Comparison of ENCODE assay signal across 8 cellular contexts in the genomic region with DNA sequence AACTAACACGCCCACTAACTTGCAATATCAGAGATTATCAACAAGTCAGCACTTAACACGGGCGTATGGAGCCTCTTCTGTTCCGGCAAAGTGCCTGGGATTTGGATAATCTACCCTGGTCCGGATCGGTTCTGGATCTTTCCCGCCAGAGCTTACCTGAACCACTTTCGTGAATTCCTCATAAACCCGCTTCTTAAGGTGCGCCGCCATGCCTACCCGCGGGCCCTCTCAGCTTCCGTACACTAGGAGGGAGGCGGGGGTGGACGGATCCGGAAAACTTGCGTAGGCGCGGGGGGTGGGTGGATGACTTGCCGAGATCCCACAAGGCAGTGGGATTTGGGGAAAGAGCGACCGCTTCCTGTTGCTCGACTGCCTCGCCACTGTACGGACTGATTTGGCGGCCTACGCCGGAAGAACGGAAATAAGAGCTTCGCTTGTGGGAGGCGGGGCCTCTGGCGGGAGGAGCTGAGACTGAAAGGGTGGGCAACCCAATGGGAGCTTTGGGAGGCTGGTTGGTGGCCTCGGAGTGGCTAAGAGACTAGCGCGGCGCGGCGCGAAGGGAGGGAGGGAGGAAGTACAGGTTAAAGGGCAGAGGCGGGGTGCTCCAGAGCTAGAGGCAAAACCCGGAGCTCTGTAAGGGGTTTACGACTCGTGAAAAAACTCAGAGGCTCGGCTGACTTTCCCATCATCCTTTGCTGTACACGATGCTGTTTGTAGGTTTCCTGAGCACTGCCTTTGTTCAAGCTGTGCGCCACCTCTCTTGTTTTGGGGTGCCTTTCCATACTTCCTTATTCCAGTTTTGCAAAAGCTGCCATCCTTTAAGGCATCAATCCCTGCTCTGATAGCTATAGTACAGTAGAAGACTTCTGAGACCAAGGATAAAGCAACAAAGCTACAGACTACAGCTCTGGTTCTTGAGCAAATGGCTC. TPM values are rescaled to one million over a fixed set of nuclear protein-coding genes. Genes with fewer than 3 reads are reported as not detected.
DNase-seq lines count a peak whose midpoint lies in the region; ATAC-seq and TF ChIP-seq lines count a peak whose summit lies in the region.

A gene with protein sequence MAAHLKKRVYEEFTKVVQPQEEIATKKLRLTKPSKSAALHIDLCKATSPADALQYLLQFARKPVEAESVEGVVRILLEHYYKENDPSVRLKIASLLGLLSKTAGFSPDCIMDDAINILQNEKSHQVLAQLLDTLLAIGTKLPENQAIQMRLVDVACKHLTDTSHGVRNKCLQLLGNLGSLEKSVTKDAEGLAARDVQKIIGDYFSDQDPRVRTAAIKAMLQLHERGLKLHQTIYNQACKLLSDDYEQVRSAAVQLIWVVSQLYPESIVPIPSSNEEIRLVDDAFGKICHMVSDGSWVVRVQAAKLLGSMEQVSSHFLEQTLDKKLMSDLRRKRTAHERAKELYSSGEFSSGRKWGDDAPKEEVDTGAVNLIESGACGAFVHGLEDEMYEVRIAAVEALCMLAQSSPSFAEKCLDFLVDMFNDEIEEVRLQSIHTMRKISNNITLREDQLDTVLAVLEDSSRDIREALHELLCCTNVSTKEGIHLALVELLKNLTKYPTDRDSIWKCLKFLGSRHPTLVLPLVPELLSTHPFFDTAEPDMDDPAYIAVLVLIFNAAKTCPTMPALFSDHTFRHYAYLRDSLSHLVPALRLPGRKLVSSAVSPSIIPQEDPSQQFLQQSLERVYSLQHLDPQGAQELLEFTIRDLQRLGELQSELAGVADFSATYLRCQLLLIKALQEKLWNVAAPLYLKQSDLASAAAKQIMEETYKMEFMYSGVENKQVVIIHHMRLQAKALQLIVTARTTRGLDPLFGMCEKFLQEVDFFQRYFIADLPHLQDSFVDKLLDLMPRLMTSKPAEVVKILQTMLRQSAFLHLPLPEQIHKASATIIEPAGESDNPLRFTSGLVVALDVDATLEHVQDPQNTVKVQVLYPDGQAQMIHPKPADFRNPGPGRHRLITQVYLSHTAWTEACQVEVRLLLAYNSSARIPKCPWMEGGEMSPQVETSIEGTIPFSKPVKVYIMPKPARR (minus strand): TSS at position 235 of the 929 bp plus-strand sequence. CDS start 25 bp downstream, at position 210.

- peak within 1 kb of the TSS; percentile 94 for H2AFZ ChIP-seq in mammary epithelial cell (ENCODE audit: low read depth, low read length)

- DNase-seq in AG04449 (ENCODE audit: low read depth, low spot score) (peak; percentile 99), NCI-H2227 (lab: John Stamatoyannopoulos, UW; ENCODE audit: unreplicated experiment) (peak; percentile 100), WERI-Rb-1 (peak; percentile 100), mammary epithelial cell (peak; percentile 100)

- in situ Hi-C loops in mammary epithelial cell (cut with MboI; ENCODE audit: low sequenced_read_pairs in 2 of 2) = loop anchor here in 1 of 2 donors (10.0 kb wide), 1 partner anchor 210 kb away; no protein-coding TSS in a partner anchor

- H3K36me3 ChIP-seq in WERI-Rb-1 (peaks cover 5% of the 10 kb centered on the region; the same call in 1 of the 2 replicates), mammary epithelial cell (ENCODE audit: insufficient read depth, low read length) (peaks cover 2% of the 10 kb centered on the region), skeletal muscle tissue (ENCODE audit: control insufficient read depth in 3 of 3, insufficient read depth in 3 of 3, low read length in 3 of 3) (peaks cover 0 to 10% (median 2%) of the 10 kb centered on the region in 3 donors)

- H3K4me2 ChIP-seq in mammary epithelial cell (ENCODE audit: insufficient read depth, low read depth, low read length) = peak within 1 kb of the TSS; percentile 81

- BruUV-seq in mammary epithelial cell (replicated peaks; lab: Mats Ljungman, UMichigan) = no TSS peak

- POLR2A ChIA-PET in AG04449 (lab: Yijun Ruan, JAX) = interaction anchor here (0.5 to 1.0 kb wide), 8 partner anchors 13 to 196 kb away, joined by 3 to 7 read pairs (median 4); partner anchors contain the start of gene RSF1

- ATAC-seq in GM18873 (IDR thresholded peaks at IDR 0.05; ENCODE audit: low FRiP score, unreplicated experiment) = peak; percentile 97
- ATAC-seq in HG03139 (IDR thresholded peaks at IDR 0.05; ENCODE audit: unreplicated experiment) = peak; percentile 97

- peak within 1 kb of the TSS; percentile 80 for H3K4me3 ChIP-seq in AG04449 (ENCODE audit: low read depth, low read length)
- H3K4me3 ChIP-seq in WERI-Rb-1 (ENCODE audit: low read depth, low read length) = peak within 1 kb of the TSS; percentile 99
- H3K4me3 ChIP-seq in mammary epithelial cell (replicated peaks in 1 of 3; ENCODE audit: insufficient read depth in 1 of 3, low read depth in 2 of 3, low read length in 3 of 3) = peak within 1 kb of the TSS; percentile 66 to 87 (median 85)
- peak within 1 kb of the TSS; percentile 53 for H3K4me3 ChIP-seq in iPS-18c (ENCODE audit: insufficient read depth, low read depth, low read length)
- H3K4me3 ChIP-seq in skeletal muscle tissue (ENCODE audit: low read length in 3 of 3) = peak within 1 kb of the TSS; percentile 87 to 99 (median 91)

- intact Hi-C loops in mammary epithelial cell (cut with micrococcal nuclease) = loop anchor here (1.0 kb wide), 1 partner anchor 174 kb away; the partner anchor contains the start of gene RSF1

- H3K9me3 ChIP-seq in WERI-Rb-1 (ENCODE audit: severe bottlenecking) (no peaks in the 10 kb centered on the region), mammary epithelial cell (replicated peaks; ENCODE audit: insufficient read depth, low read length) (no peaks in the 10 kb centered on the region), iPS-18c (ENCODE audit: control insufficient read depth, insufficient read depth, low read length) (no peaks in the 10 kb centered on the region), skeletal muscle tissue (ENCODE audit: control insufficient read depth in 3 of 3, low read length in 3 of 3) (no peaks in the 10 kb centered on the region)

- TF ChIP-seq CTCF in AG04449 (IDR thresholded peaks at IDR 0.05; ENCODE audit: insufficient read depth, low read length, missing control alignments) (no peak), WERI-Rb-1 (IDR thresholded peaks at IDR 0.05; ENCODE audit: low read depth, low read length) (no peak), mammary epithelial cell (conservative IDR thresholded peaks at IDR 0.05 in 1 of 2, IDR thresholded peaks at IDR 0.05 in 1 of 2; ENCODE audit: extremely low read depth in 1 of 2, insufficient read depth in 1 of 2, low read depth in 1 of 2, low read length in 2 of 2) (no peak)

- peaks cover 14% of the 10 kb centered on the region for H3K4me1 ChIP-seq in mammary epithelial cell (ENCODE audit: insufficient read depth, low read length)
- peaks cover 11 to 20% (median 18%) of the 10 kb centered on the region in 3 donors for H3K4me1 ChIP-seq in skeletal muscle tissue (ENCODE audit: control insufficient read depth in 3 of 3, insufficient read depth in 3 of 3, low read length in 3 of 3)

- H3K9ac ChIP-seq in mammary epithelial cell (ENCODE audit: insufficient read depth, low read length) (peak within 1 kb of the TSS; percentile 91), skeletal muscle tissue (ENCODE audit: low read depth in 1 of 3, low read length in 3 of 3) (peak within 1 kb of the TSS; percentile 91 to 93 (median 92))

- CTCF ChIA-PET in AG04449 (lab: Yijun Ruan, JAX) = interaction anchor here (0.8 to 6.9 kb wide), 9 partner anchors 26 to 570 kb away, joined by 3 to 36 read pairs (median 4); no protein-coding TSS in a partner anchor
- CTCF ChIA-PET in mammary epithelial cell (lab: Charles Lee; ENCODE audit: low non-redundant PET) = interaction anchor here (0.7 kb wide), 1 partner anchor 10 kb away, joined by 6 read pairs; no protein-coding TSS in a partner anchor

- dilution Hi-C loops in mammary epithelial cell (cut with HindIII; ENCODE audit: low sequenced_read_pairs) = no loop called here

- WGBS in mammary epithelial cell (ENCODE audit: low coverage, missing lambda C conversion rate) = 0% methylated on average over 18 of the region's 47 CpGs

- no peaks in the 10 kb centered on the region for H4K20me1 ChIP-seq in mammary epithelial cell (ENCODE audit: insufficient read depth, low read length)

- peaks cover 27% of the 10 kb centered on the region for H3K79me2 ChIP-seq in mammary epithelial cell (ENCODE audit: insufficient read depth, low read length)

- H3K27me3 ChIP-seq in WERI-Rb-1 (ENCODE audit: insufficient read depth, low read depth, severe bottlenecking) = no peaks in the 10 kb centered on the region
- H3K27me3 ChIP-seq in mammary epithelial cell (ENCODE audit: insufficient read depth, low read length) = no peaks in the 10 kb centered on the region
- H3K27me3 ChIP-seq in skeletal muscle tissue (ENCODE audit: control insufficient read depth in 3 of 3, insufficient read depth in 3 of 3, low read length in 3 of 3) = no peaks in the 10 kb centered on the region

- peak within 1 kb of the TSS; percentile 81 for H3K27ac ChIP-seq in WERI-Rb-1
- H3K27ac ChIP-seq in mammary epithelial cell (ENCODE audit: insufficient read depth, low read depth, low read length) = peak within 1 kb of the TSS; percentile 46
- peak within 1 kb of the TSS; percentile 80 for H3K27ac ChIP-seq in skeletal muscle tissue (ENCODE audit: low read depth, low read length)

RNA-seq across cellular contexts. Expression of the gene that starts here (rescaled TPM):
- total RNA-seq in mammary epithelial cell (10 to 100 TPM; 25.0 to 28.0 TPM), skeletal muscle tissue (40.7 TPM)
- polyA plus RNA-seq in mammary epithelial cell = 15.7 TPM
- 28.7 TPM for polyA minus RNA-seq in mammary epithelial cell

Comparison
In these comparisons a context has a peak if more than half of its experiments do, and no peak if none do; other contexts are left out.
1. Peak in every context shown above with its lines: DNase-seq, ATAC-seq, H3K4me3 ChIP-seq and H3K27ac ChIP-seq.